8 cellular contexts compared by ENCODE assay signal in the genomic region with DNA sequence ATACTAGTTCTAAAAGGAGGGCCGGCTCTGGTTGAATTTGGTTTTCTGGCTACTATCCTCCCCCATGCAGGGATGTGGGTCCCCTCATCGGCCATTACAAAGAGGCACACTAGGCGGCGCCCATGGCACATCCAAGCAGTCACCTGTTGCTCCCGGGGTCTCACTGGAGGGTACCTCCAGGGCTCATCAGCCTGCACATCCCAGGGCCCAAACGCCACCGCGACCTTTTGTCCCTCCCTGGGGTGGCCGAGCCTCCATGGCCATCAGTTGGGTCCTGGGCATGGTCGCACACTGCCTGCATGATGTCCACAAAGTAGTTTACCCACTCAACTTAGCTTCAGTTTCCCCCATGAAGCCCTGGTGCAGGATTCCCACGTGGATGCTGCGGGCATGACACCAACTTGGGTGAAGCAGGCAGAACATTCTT. TPM values are rescaled to one million over a fixed set of nuclear protein-coding genes. Genes with fewer than 3 reads are reported as not detected.
A peak's percentile ranks its signal among the peaks of the same experiment; 100 is the strongest.
DNase-seq lines count a peak whose midpoint lies in the region; TF ChIP-seq lines count a peak whose summit lies in the region.

No MANE protein-coding gene starts in this region.

- H3K27ac ChIP-seq in HL-60 (replicated peaks) (no peak overlapping the region), esophagus muscularis mucosa (replicated peaks in 1 of 4) (no peak overlapping the region)

- TF ChIP-seq CTCF in HL-60 (IDR thresholded peaks at IDR 0.05; ENCODE audit: insufficient read depth, low read length) (peak; percentile 11), esophagus muscularis mucosa (IDR thresholded peaks at IDR 0.05) (peak; percentile 55 to 63 (median 59)), nephron (IDR thresholded peaks at IDR 0.05; ENCODE audit: unreplicated experiment in 3 of 3) (peak; percentile 50 to 63 (median 54))

- H3K4me3 ChIP-seq in HL-60 (replicated peaks; ENCODE audit: insufficient read depth, low read length): no peak overlapping the region
- H3K4me3 ChIP-seq in esophagus muscularis mucosa: no peak overlapping the region

- H3K27me3 ChIP-seq in HL-60 (ENCODE audit: insufficient read depth, poor library complexity, severe bottlenecking): no peaks in the 10 kb centered on the region
- no peaks in the 10 kb centered on the region for H3K27me3 ChIP-seq in esophagus muscularis mucosa

- intact Hi-C loops in esophagus muscularis mucosa (cut with DNase I): loop anchor here (5.0 kb wide), 1 partner anchor 65 kb away; no protein-coding TSS in a partner anchor

- no peak overlapping the region for H3K4me3 Mint-ChIP-seq in nephron

- H3K27me3 Mint-ChIP-seq in nephron (ENCODE audit: low read depth): peaks cover 5% of the 10 kb centered on the region

- no peaks in the 10 kb centered on the region for H3K4me1 ChIP-seq in esophagus muscularis mucosa

- peaks cover 9% of the 10 kb centered on the region for H3K36me3 Mint-ChIP-seq in nephron (ENCODE audit: low read depth)

- TF ChIP-seq POLR2A in esophagus muscularis mucosa (IDR thresholded peaks at IDR 0.05; ENCODE audit: low read depth): no peak

- no peak overlapping the region for H3K27ac Mint-ChIP-seq in nephron

- no peak for TF ChIP-seq EP300 in esophagus muscularis mucosa (IDR thresholded peaks at IDR 0.05)

- 42% methylated on average over 10 of the region's 12 CpGs for WGBS in esophagus muscularis mucosa

- peaks cover 3 to 23% (median 12%) of the 10 kb centered on the region in 4 donors for H3K36me3 ChIP-seq in esophagus muscularis mucosa

- DNase-seq in COLO668 (lab: John Stamatoyannopoulos, UW; ENCODE audit: unreplicated experiment) (peak; percentile 26), HL-60 (ENCODE audit: low read depth in 1 of 2, low spot score in 1 of 2) (peak in 1 of 2 experiments; percentile 19), UCSD-AML1 (lab: John Stamatoyannopoulos, UW; ENCODE audit: unreplicated experiment) (peak; percentile 48), esophagus muscularis mucosa (ENCODE audit: extremely low spot score) (no peak), HPDE6-E6E7 (ENCODE audit: extremely low spot score) (no peak), middle frontal gyrus (ENCODE audit: extremely low spot score, low spot score) (no peak)
- no peak for DNase-seq in stimulated activated naive CD4-positive, alpha-beta T cell treated with Interleukin-2 at 50 U/mL for 16 hours (lab: John Stamatoyannopoulos, UW)

- no peaks in the 10 kb centered on the region for H3K4me1 Mint-ChIP-seq in nephron

- no peaks in the 10 kb centered on the region for H3K9me3 Mint-ChIP-seq in nephron

- H3K9me3 ChIP-seq in esophagus muscularis mucosa: no peaks in the 10 kb centered on the region

RNA-seq across cellular contexts. Expression of gene IDH3A, which starts 28.3 kb away (rescaled TPM):
- total RNA-seq in esophagus muscularis mucosa: 100 to 1,000 TPM in 1 of 4 donors, 10 to 100 TPM in 3; 59.4 to 122 (median 78.1) TPM

RNA-seq across cellular contexts. Expression of gene CIB2, which starts 46.2 kb away (rescaled TPM):
- total RNA-seq in esophagus muscularis mucosa: 10 to 100 TPM; 11.4 to 18.3 (median 15.9) TPM

RNA-seq across cellular contexts. Expression of gene ACSBG1, which starts 56.9 kb away (rescaled TPM):
- 1 to 10 TPM in 3 of 4 donors, under 1 TPM in 1; 0.33 to 2.5 (median 1.8) TPM for total RNA-seq in esophagus muscularis mucosa

Comparison
In these comparisons a context has a peak if more than half of its experiments do, and no peak if none do; other contexts are left out.
1. DNase-seq: peak in COLO668 (single experiment) and UCSD-AML1 (single experiment); none in esophagus muscularis mucosa (single experiment), HPDE6-E6E7 (single experiment), stimulated activated naive CD4-positive, alpha-beta T cell treated with Interleukin-2 at 50 U/mL for 16 hours (single experiment) and middle frontal gyrus (single experiment).
2. Peak in every context shown above with its lines, with median percentiles within 50 percentile points of each other: CTCF ChIP-seq.